In the genomic region with DNA sequence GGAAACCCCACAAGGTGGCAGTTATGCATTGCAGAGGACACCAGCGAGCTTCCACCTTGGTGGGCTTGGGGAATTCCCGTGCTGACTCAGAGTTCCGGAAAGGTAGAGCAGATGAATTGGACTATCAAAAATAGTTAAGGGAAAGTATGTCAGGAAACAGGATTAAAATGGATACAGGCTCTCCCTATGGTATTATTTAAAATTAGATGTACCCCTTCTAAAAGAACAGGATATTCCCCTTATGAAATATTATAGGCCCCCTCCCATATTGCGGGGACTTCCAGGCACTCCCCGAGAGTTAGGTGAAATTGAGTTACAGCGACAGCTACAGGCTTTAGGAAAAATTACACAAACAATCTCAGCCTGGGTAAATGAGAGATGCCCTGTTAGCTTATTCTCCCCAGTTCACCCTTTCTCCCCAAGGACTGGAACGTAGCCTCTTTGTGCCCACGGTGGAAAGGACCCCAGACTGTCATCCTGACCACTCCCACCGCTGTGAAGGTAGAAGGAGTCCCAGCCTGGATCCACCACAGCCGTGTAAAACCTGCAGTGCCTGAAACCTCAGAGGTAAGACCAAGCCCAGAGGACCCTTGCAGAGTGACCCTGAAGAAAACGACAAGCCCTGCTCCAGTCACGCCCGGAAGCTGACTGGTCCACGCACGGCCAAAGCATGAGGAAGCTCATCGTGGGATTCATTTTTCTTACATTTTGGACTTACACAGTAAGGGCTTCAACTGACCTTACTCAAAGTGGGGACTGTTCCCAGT, we compare ENCODE assay signal across 1 cellular context.
TF ChIP-seq lines count a peak whose summit lies in the region.

No MANE protein-coding gene starts in this region.

TF ChIP-seq in HepG2, 621 proteins besides CTCF, POLR2A, EP300 and RAD21:
- TF ChIP-seq, protein P1, sequence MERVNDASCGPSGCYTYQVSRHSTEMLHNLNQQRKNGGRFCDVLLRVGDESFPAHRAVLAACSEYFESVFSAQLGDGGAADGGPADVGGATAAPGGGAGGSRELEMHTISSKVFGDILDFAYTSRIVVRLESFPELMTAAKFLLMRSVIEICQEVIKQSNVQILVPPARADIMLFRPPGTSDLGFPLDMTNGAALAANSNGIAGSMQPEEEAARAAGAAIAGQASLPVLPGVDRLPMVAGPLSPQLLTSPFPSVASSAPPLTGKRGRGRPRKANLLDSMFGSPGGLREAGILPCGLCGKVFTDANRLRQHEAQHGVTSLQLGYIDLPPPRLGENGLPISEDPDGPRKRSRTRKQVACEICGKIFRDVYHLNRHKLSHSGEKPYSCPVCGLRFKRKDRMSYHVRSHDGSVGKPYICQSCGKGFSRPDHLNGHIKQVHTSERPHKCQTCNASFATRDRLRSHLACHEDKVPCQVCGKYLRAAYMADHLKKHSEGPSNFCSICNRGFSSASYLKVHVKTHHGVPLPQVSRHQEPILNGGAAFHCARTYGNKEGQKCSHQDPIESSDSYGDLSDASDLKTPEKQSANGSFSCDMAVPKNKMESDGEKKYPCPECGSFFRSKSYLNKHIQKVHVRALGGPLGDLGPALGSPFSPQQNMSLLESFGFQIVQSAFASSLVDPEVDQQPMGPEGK (CRISPR knock-in tag; IDR thresholded peaks at IDR 0.05), result peak; percentile 64
- TF ChIP-seq SALL1 (CRISPR knock-in tag; IDR thresholded peaks at IDR 0.05) (0 out of 2 replicates have a peak, but pooled peaks have one; percentile 31), STAG1 (CRISPR knock-in tag; IDR thresholded peaks at IDR 0.05) (peak; percentile 61)
